18 cellular contexts compared by ENCODE assay signal in genomic region chr1:229310833-229311232, GRCh38. TPM values are rescaled to one million over a fixed set of nuclear protein-coding genes. Genes with fewer than 3 reads are reported as not detected.
DNase-seq lines count a peak whose midpoint lies in the region; ATAC-seq, FAIRE-seq and TF ChIP-seq lines count a peak whose summit lies in the region.
"Had no signal": no experiment of that assay in that cellular context is flagged by ENCODE, and none has a peak within 500 bp of the region (broad histone marks: within the 10 kb centered on the region; RNA-seq: fewer than 3 reads in every experiment).

No MANE protein-coding gene starts in this region.

- H3K27ac ChIP-seq in liver (ENCODE audit: low read depth in 1 of 2, low read length in 2 of 2) (no peak overlapping the region), HepG2 (ENCODE audit: extremely low read length, insufficient read depth, low read length) (no peak overlapping the region), left lung (no peak overlapping the region), A673 (ENCODE audit: low read depth, low read length, poor library complexity, severe bottlenecking) (no peak overlapping the region)

- H3K27me3 ChIP-seq in liver (ENCODE audit: control insufficient read depth in 4 of 4, insufficient read depth in 4 of 4, low read length in 3 of 4) (no peaks in the 10 kb centered on the region), HepG2 (ENCODE audit: control insufficient read depth in 1 of 2, insufficient read depth in 2 of 2, low read length in 2 of 2) (no peaks in the 10 kb centered on the region), left lung (no peaks in the 10 kb centered on the region), A673 (replicated peaks; ENCODE audit: insufficient read depth, low read depth, low read length, poor library complexity) (no peaks in the 10 kb centered on the region)

- intact Hi-C loops in HepG2 (cut with micrococcal nuclease; ENCODE audit: unreplicated experiment) (no loop called here), left lung (cut with DNase I) (no loop called here), A673 (cut with micrococcal nuclease; ENCODE audit: unreplicated experiment) (no loop called here)

- POLR2A ChIA-PET in HepG2 (lab: Yijun Ruan, JAX) (no interaction called here), A673 (lab: Charles Lee; ENCODE audit: low non-redundant PET) (no interaction called here), GM10248 (lab: Yijun Ruan, JAX) (interaction anchor here (0.7 kb wide), 1 partner anchor 17 kb away, joined by 3 read pairs; no protein-coding TSS in a partner anchor)

- H2AFZ ChIP-seq in HepG2 (ENCODE audit: low read length), result no peak overlapping the region

- CTCF ChIA-PET in HepG2 (lab: Yijun Ruan, JAX; ENCODE audit: low intra/inter-chr PET ratio, low total read pairs) (no interaction called here), A673 (lab: Charles Lee) (no interaction called here), GM10248 (lab: Yijun Ruan, JAX) (interaction anchor here (0.7 to 1.0 kb wide), 2 partner anchors 19 to 36 kb away, joined by 3 read pairs; no protein-coding TSS in a partner anchor)

- WGBS in liver, result 42% methylated on average over 6 of the region's 6 CpGs
- WGBS in HepG2 (ENCODE audit: low lambda C conversion rate), result 89% methylated on average over 6 of the region's 6 CpGs

- no peak overlapping the region for H3K4me2 ChIP-seq in HepG2 (ENCODE audit: low read depth, low read length)

- TF ChIP-seq EP300 in HepG2 (IDR thresholded peaks at IDR 0.05; ENCODE audit: low read depth in 2 of 2, low read length in 2 of 2) (no peak), HepG2 (CRISPR knock-in tag; IDR thresholded peaks at IDR 0.05; ENCODE audit: borderline replicate concordance) (no peak)

- no peaks in the 10 kb centered on the region for H3K9me3 ChIP-seq in liver (ENCODE audit: control insufficient read depth in 4 of 4, low read length in 3 of 4)
- H3K9me3 ChIP-seq in HepG2 (ENCODE audit: low read length), result no peaks in the 10 kb centered on the region
- no peaks in the 10 kb centered on the region for H3K9me3 ChIP-seq in left lung
- H3K9me3 ChIP-seq in A673 (ENCODE audit: low read depth, low read length, poor library complexity, severe bottlenecking), result no peaks in the 10 kb centered on the region

- TF ChIP-seq RAD21 in liver (IDR thresholded peaks at IDR 0.05), result peak; percentile 18 to 50
- no peak for TF ChIP-seq RAD21 in HepG2 (CRISPR knock-in tag; IDR thresholded peaks at IDR 0.05)

- no peak for ATAC-seq in HepG2
- peak; percentile 30 for ATAC-seq in left lung
- ATAC-seq: K562 had no signal

- H3K9ac ChIP-seq in liver (ENCODE audit: low read depth in 1 of 2, low read length in 2 of 2), result no peak overlapping the region
- H3K9ac ChIP-seq in HepG2 (ENCODE audit: insufficient read depth, low read depth, low read length), result no peak overlapping the region

- H3K4me1 ChIP-seq in liver (ENCODE audit: control insufficient read depth in 4 of 4, insufficient read depth in 4 of 4, low read length in 3 of 4), result peaks cover 6 to 22% (median 16%) of the 10 kb centered on the region in 4 donors
- peaks cover 7% of the 10 kb centered on the region for H3K4me1 ChIP-seq in HepG2 (ENCODE audit: insufficient read depth, low read length)
- H3K4me1 ChIP-seq in left lung, result no peaks in the 10 kb centered on the region
- H3K4me1 ChIP-seq in A673 (ENCODE audit: insufficient read depth, low read length, poor library complexity, severe bottlenecking), result no peaks in the 10 kb centered on the region

- H3K36me3 ChIP-seq in liver (ENCODE audit: control insufficient read depth in 4 of 4, insufficient read depth in 3 of 4, low read depth in 1 of 4, low read length in 3 of 4) (peaks cover 0 to 10% (median 8%) of the 10 kb centered on the region in 4 donors), HepG2 (replicated peaks in 1 of 2; ENCODE audit: control insufficient read depth in 1 of 2, insufficient read depth in 2 of 2, low read length in 2 of 2) (peaks cover 3 to 40% of the 10 kb centered on the region in 2 experiments; a peak in 4 of 5 replicates), left lung (peaks cover 0 to 27% of the 10 kb centered on the region in 2 donors), A673 (ENCODE audit: insufficient read depth, low read length, poor library complexity, severe bottlenecking) (no peaks in the 10 kb centered on the region)

- no peaks in the 10 kb centered on the region for H4K20me1 ChIP-seq in HepG2 (ENCODE audit: insufficient read depth, low read length)

- DNase-seq in HepG2 (ENCODE audit: low spot score), result no peak
- peak; percentile 23 for DNase-seq in fibroblast of peridontal ligament (ENCODE audit: extremely low read depth)
- no peak for DNase-seq in left lung
- DNase-seq in activated T-cell treated with anti-CD3 and anti-CD28 coated beads, Interleukin-2, amount 50 U/mL, for 48 hours, result no peak
- no peak for DNase-seq in A673 (ENCODE audit: low spot score)
- DNase-seq in GM10248 (ENCODE audit: extremely low spot score), result no peak
- DNase-seq: CD4-positive, alpha-beta T cell; DND-41; GDM1; HFFc6; NCI-H1105; NCI-H1694 treated with DMSO at 0.1 percent for 48 hours; NCI-H774 had no signal

- TF ChIP-seq CTCF in liver (IDR thresholded peaks at IDR 0.05; ENCODE audit: low read depth, low read length, missing input control) (no peak), HepG2 (CRISPR knock-in tag; IDR thresholded peaks at IDR 0.05) (no peak), left lung (IDR thresholded peaks at IDR 0.05) (no peak), A673 (conservative IDR thresholded peaks at IDR 0.05; ENCODE audit: low read depth, low read length) (no peak), GM10248 (IDR thresholded peaks at IDR 0.05; ENCODE audit: control extremely low read depth, extremely low read depth, low read depth, missing control alignments) (no peak)

- no peak overlapping the region for H3K4me3 ChIP-seq in liver (ENCODE audit: low read depth in 1 of 3, low read length in 3 of 3)
- no peak overlapping the region for H3K4me3 ChIP-seq in HepG2 (replicated peaks in 1 of 3; ENCODE audit: insufficient read depth in 1 of 3, low read depth in 2 of 3, low read length in 3 of 3)
- no peak overlapping the region for H3K4me3 ChIP-seq in left lung
- no peak overlapping the region for H3K4me3 ChIP-seq in A673 (ENCODE audit: low read depth, low read length, poor library complexity, severe bottlenecking)
- H3K4me3 ChIP-seq: K562 had no signal

- no peak for FAIRE-seq in HepG2 (lab: Jason Lieb, UNC)
- FAIRE-seq: D721Med, H1, HTR-8/SVneo, K562 had no signal

- in situ Hi-C loops in HepG2 (cut with HindIII; ENCODE audit: extremely low pct_ligation_motif_present, low pct_unique_long_range_greater_than_20kb), result no loop called here

- no peaks in the 10 kb centered on the region for H3K79me2 ChIP-seq in HepG2 (ENCODE audit: insufficient read depth, low read length)

- no peak for TF ChIP-seq POLR2A in HepG2 (IDR thresholded peaks at IDR 0.05; ENCODE audit: insufficient read depth in 1 of 2, low read depth in 2 of 2, low read length in 2 of 2)

- BruUV-seq in HepG2 (replicated peaks; lab: Mats Ljungman, UMichigan) (no TSS peak), A673 (replicated peaks; lab: Mats Ljungman, UMichigan) (no TSS peak)

RNA-seq across cellular contexts. Expression of gene CCSAP, which starts 32.0 kb away (rescaled TPM):
- 1 to 10 TPM; 1.6 to 4.6 TPM for total RNA-seq in liver
- polyA plus RNA-seq in liver, result 1 to 10 TPM in 1 of 2 donors, under 1 TPM in 1; 0.77 to 1.8 TPM
- 9.0 and 10.0 TPM in 2 replicates for total RNA-seq in HepG2 (2016; rRNA removed; fragmentation: Illumina TruSeq; extraction: Trizol)
- total RNA-seq in HepG2 (2016; cell fraction: cytosol; rRNA removed; fragmentation: Illumina TruSeq; extraction: Trizol; ENCODE audit: low read depth), result 1.1 and 1.4 TPM in 2 replicates
- 9.1 and 10.6 TPM in 2 replicates for total RNA-seq in HepG2 (2016; cell fraction: insoluble cytoplasmic fraction; rRNA removed; fragmentation: Illumina TruSeq; extraction: Trizol)
- total RNA-seq in HepG2 (2016; cell fraction: membrane; rRNA removed; fragmentation: Illumina TruSeq; extraction: Trizol), result 5.1 and 6.2 TPM in 2 replicates
- 8.2 and 9.2 TPM in 2 replicates for total RNA-seq in HepG2 (2016; cell fraction: nucleus; rRNA removed; fragmentation: Illumina TruSeq; extraction: Trizol)
- 3.1 and 3.7 TPM in 2 replicates for polyA plus RNA-seq in HepG2 (2011; rRNA removed)
- polyA plus RNA-seq in HepG2 (2011; cell fraction: cytosol; rRNA removed), result 1.8 and 2.8 TPM in 2 replicates
- 4.2 TPM in 2 replicates for polyA plus RNA-seq in HepG2 (2011; cell fraction: nucleus; rRNA removed)
- polyA plus RNA-seq in HepG2 (2012), result 3.8 and 4.7 TPM in 2 replicates
- 0.62 and 0.77 TPM in 2 replicates for polyA plus RNA-seq in HepG2 (2016; cell fraction: cytosol; fragmentation: Illumina TruSeq; extraction: Trizol; ENCODE audit: low read depth)
- polyA plus RNA-seq in HepG2 (2016; cell fraction: insoluble cytoplasmic fraction; fragmentation: Illumina TruSeq; extraction: Trizol; ENCODE audit: low read depth), result 8.6 TPM in 2 replicates
- polyA plus RNA-seq in HepG2 (2016; cell fraction: membrane; fragmentation: Illumina TruSeq; extraction: Trizol; ENCODE audit: low read depth), result 2.5 TPM in 2 replicates
- polyA plus RNA-seq in HepG2 (2016; cell fraction: nucleus; fragmentation: Illumina TruSeq; extraction: Trizol; ENCODE audit: insufficient read depth, low read depth), result 11.2 and 11.4 TPM in 2 replicates
- polyA minus RNA-seq in HepG2 (2011; rRNA and poly(A)+ RNA removed; ENCODE audit: low replicate concordance), result 3.9 and 4.7 TPM in 2 replicates
- polyA minus RNA-seq in HepG2 (2011; cell fraction: cytosol; rRNA and poly(A)+ RNA removed), result 5.4 and 5.9 TPM in 2 replicates
- polyA minus RNA-seq in HepG2 (2011; cell fraction: nucleus; rRNA and poly(A)+ RNA removed), result 8.7 and 9.3 TPM in 2 replicates
- total RNA-seq in left lung, result 1 to 10 TPM; 7.1 to 7.4 TPM
- total RNA-seq in A673 (2021), result 11.7 and 12.8 TPM in 2 replicates

RNA-seq across cellular contexts. Expression of gene RAB4A, which starts 39.9 kb away (rescaled TPM):
- total RNA-seq in liver, result 10 to 100 TPM; 16.5 to 26.4 TPM
- polyA plus RNA-seq in liver, result 10 to 100 TPM; 32.6 to 51.9 TPM
- total RNA-seq in HepG2 (2016; rRNA removed; fragmentation: Illumina TruSeq; extraction: Trizol), result 76.6 and 80.1 TPM in 2 replicates
- 135 and 139 TPM in 2 replicates for total RNA-seq in HepG2 (2016; cell fraction: cytosol; rRNA removed; fragmentation: Illumina TruSeq; extraction: Trizol; ENCODE audit: low read depth)
- total RNA-seq in HepG2 (2016; cell fraction: insoluble cytoplasmic fraction; rRNA removed; fragmentation: Illumina TruSeq; extraction: Trizol), result 71.2 and 81.9 TPM in 2 replicates
- 213 and 217 TPM in 2 replicates for total RNA-seq in HepG2 (2016; cell fraction: membrane; rRNA removed; fragmentation: Illumina TruSeq; extraction: Trizol)
- 41.7 and 48.3 TPM in 2 replicates for total RNA-seq in HepG2 (2016; cell fraction: nucleus; rRNA removed; fragmentation: Illumina TruSeq; extraction: Trizol)
- polyA plus RNA-seq in HepG2 (2011; rRNA removed), result 41.6 and 56.0 TPM in 2 replicates
- polyA plus RNA-seq in HepG2 (2011; cell fraction: cytosol; rRNA removed), result 53.2 and 57.4 TPM in 2 replicates
- 15.9 and 18.4 TPM in 2 replicates for polyA plus RNA-seq in HepG2 (2011; cell fraction: nucleus; rRNA removed)
- 71.3 and 87.6 TPM in 2 replicates for polyA plus RNA-seq in HepG2 (2012)
- polyA plus RNA-seq in HepG2 (2016; cell fraction: cytosol; fragmentation: Illumina TruSeq; extraction: Trizol; ENCODE audit: low read depth), result 296 and 305 TPM in 2 replicates
- 113 and 114 TPM in 2 replicates for polyA plus RNA-seq in HepG2 (2016; cell fraction: insoluble cytoplasmic fraction; fragmentation: Illumina TruSeq; extraction: Trizol; ENCODE audit: low read depth)
- 280 and 289 TPM in 2 replicates for polyA plus RNA-seq in HepG2 (2016; cell fraction: membrane; fragmentation: Illumina TruSeq; extraction: Trizol; ENCODE audit: low read depth)
- polyA plus RNA-seq in HepG2 (2016; cell fraction: nucleus; fragmentation: Illumina TruSeq; extraction: Trizol; ENCODE audit: insufficient read depth, low read depth), result 77.5 and 84.8 TPM in 2 replicates
- polyA minus RNA-seq in HepG2 (2011; rRNA and poly(A)+ RNA removed; ENCODE audit: low replicate concordance), result 3.1 and 9.3 TPM in 2 replicates
- polyA minus RNA-seq in HepG2 (2011; cell fraction: cytosol; rRNA and poly(A)+ RNA removed), result 17.1 and 18.2 TPM in 2 replicates
- 41.3 and 46.1 TPM in 2 replicates for polyA minus RNA-seq in HepG2 (2011; cell fraction: nucleus; rRNA and poly(A)+ RNA removed)
- total RNA-seq in left lung, result 10 to 100 TPM; 34.8 to 54.9 TPM
- 46.5 and 51.6 TPM in 2 replicates for total RNA-seq in A673 (2021)
